In the genomic region with DNA sequence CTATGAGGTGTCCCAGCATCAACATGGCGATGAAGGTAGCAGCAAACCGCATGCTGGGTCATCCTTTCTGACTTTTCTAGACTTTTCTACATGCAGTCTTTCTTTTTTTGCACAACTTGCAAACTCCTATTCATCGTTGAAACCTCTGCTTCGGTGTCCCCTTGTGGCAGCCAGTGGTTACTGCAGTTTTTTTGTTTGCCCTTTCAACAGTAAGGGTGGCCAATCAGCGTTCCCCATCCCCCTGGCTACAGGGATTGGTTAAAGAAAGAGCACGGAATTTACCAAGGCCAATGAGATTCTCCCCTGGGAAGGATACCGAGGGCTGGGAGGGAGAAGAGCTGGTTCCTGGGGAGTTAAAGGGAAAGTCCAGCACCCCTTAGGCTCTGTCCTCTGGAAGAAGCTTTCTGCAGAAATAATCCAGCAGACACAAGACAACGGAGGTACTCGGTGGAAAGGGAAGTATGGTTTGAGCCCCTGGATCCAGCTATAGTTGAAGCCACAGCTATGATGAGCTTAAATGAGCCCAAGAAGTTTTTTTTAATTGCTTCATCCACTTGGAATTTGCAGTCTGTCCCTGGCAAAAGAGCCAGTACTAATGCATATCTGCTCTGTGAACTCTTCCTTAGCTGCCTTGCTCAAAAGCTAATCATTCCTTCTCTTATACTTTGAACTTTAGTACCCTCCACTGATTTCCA, we compare ENCODE assay signal across 1 cellular context.
TF ChIP-seq lines count a peak whose summit lies in the region.

No MANE protein-coding gene starts in this region.

TF ChIP-seq in SK-N-SH, 30 proteins besides CTCF, POLR2A, EP300 and RAD21:
- TF ChIP-seq GABPA (IDR thresholded peaks at IDR 0.05; ENCODE audit: low read depth) (no peak), FOXM1 (IDR thresholded peaks at IDR 0.05; ENCODE audit: low read depth) (no peak), TAF1 (IDR thresholded peaks at IDR 0.05; ENCODE audit: borderline replicate concordance, low read depth, low read length) (peak; percentile 36; the same call in 1 of the 2 replicates), SMC3 (IDR thresholded peaks at IDR 0.05; ENCODE audit: low read depth, low read length) (peak; percentile 93), POLR2AphosphoS5 (IDR thresholded peaks at IDR 0.05; ENCODE audit: low read depth, low read length) (peak; percentile 84), RFX5 (IDR thresholded peaks at IDR 0.05; ENCODE audit: low read length) (peak; percentile 93)
- TF ChIP-seq, protein P1, sequence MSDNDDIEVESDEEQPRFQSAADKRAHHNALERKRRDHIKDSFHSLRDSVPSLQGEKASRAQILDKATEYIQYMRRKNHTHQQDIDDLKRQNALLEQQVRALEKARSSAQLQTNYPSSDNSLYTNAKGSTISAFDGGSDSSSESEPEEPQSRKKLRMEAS (IDR thresholded peaks at IDR 0.05; ENCODE audit: low read depth): peak; percentile 95
- TF ChIP-seq, protein P2, sequence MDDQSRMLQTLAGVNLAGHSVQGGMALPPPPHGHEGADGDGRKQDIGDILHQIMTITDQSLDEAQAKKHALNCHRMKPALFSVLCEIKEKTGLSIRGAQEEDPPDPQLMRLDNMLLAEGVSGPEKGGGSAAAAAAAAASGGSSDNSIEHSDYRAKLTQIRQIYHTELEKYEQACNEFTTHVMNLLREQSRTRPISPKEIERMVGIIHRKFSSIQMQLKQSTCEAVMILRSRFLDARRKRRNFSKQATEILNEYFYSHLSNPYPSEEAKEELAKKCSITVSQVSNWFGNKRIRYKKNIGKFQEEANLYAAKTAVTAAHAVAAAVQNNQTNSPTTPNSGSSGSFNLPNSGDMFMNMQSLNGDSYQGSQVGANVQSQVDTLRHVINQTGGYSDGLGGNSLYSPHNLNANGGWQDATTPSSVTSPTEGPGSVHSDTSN (IDR thresholded peaks at IDR 0.05): no peak
